18 cellular contexts compared by ENCODE assay signal in the genomic region with DNA sequence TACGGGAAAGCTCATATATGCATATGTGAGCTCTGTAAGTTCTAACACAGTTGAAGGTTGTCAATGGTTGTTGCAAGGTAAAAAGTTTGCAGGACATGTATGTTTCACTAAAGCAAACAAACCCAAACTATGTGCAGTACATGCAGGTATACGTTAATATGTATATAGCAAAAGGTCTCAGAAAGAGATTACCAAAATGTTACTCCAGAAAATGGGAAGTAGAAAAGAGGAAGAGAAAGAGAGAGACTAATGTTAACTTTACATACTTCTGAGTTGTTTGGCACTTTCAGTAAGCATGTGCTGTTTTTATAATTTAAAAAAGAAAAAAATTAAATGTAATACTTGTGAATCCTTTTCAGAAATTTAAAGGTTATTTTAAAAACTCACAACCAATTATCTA. TPM values are rescaled to one million over a fixed set of nuclear protein-coding genes. Genes with fewer than 3 reads are reported as not detected.
DNase-seq lines count a peak whose midpoint lies in the region; ATAC-seq, FAIRE-seq and TF ChIP-seq lines count a peak whose summit lies in the region.
"Had no signal": no experiment of that assay in that cellular context is flagged by ENCODE, and none has a peak within 500 bp of the region (broad histone marks: within the 10 kb centered on the region; RNA-seq: fewer than 3 reads in every experiment).

No MANE protein-coding gene starts in this region.

- H3K36me3 Mint-ChIP-seq in Calu3 (ENCODE audit: insufficient read depth, unreplicated experiment): no peaks in the 10 kb centered on the region
- H3K36me3 Mint-ChIP-seq: neural progenitor cell had no signal

- H3K4me3 Mint-ChIP-seq in Calu3 (ENCODE audit: low read depth, unreplicated experiment): no peak overlapping the region
- H3K4me3 Mint-ChIP-seq: neural progenitor cell had no signal

- ATAC-seq in HG03432 (IDR thresholded peaks at IDR 0.05; ENCODE audit: unreplicated experiment) (peak; percentile 64), GM21367 (IDR thresholded peaks at IDR 0.05; ENCODE audit: unreplicated experiment) (no peak), HG02981 (IDR thresholded peaks at IDR 0.05; ENCODE audit: unreplicated experiment) (no peak)

- TF ChIP-seq CTCF in OCI-LY7 (conservative IDR thresholded peaks at IDR 0.05; ENCODE audit: low read length): no peak
- no peak for TF ChIP-seq CTCF in Calu3 (IDR thresholded peaks at IDR 0.05; ENCODE audit: unreplicated experiment)

- POLR2A ChIA-PET in OCI-LY7 (lab: Charles Lee): interaction anchor here (1.3 to 1.8 kb wide), 2 partner anchors 11 to 35 kb away, joined by 4 to 8 read pairs; no protein-coding TSS in a partner anchor

- CTCF ChIA-PET in OCI-LY7 (lab: Charles Lee; ENCODE audit: unreplicated experiment) (no interaction called here), Calu3 (lab: Charles Lee) (no interaction called here)

- H3K4me2 ChIP-seq in OCI-LY7 (ENCODE audit: low read length): peak overlapping the region; percentile 87
- H3K4me2 ChIP-seq: neural progenitor cell had no signal

- peak overlapping the region; percentile 84 for H2AFZ ChIP-seq in OCI-LY7 (ENCODE audit: low read length)
- H2AFZ ChIP-seq: neural progenitor cell had no signal

- H4K20me1 ChIP-seq in OCI-LY7 (ENCODE audit: insufficient read depth, low read length): no peaks in the 10 kb centered on the region

- BruUV-seq in OCI-LY7 (replicated peaks; lab: Mats Ljungman, UMichigan) (no TSS peak), Calu3 (replicated peaks; lab: Mats Ljungman, UMichigan) (no TSS peak)

- FAIRE-seq in GM19239 (lab: Jason Lieb, UNC): peak; percentile 82

- intact Hi-C loops in OCI-LY7 (cut with micrococcal nuclease; ENCODE audit: unreplicated experiment): no loop called here
- intact Hi-C loops in Calu3 (cut with micrococcal nuclease; ENCODE audit: unreplicated experiment): no loop called here

- H3K9me3 ChIP-seq in OCI-LY7 (ENCODE audit: low read length): no peaks in the 10 kb centered on the region
- H3K9me3 ChIP-seq: sigmoid colon had no signal

- H3K4me1 Mint-ChIP-seq in Calu3 (ENCODE audit: low read depth, unreplicated experiment): peaks cover 8% of the 10 kb centered on the region
- H3K4me1 Mint-ChIP-seq: neural progenitor cell had no signal

- peak overlapping the region; percentile 81 for H3K27ac ChIP-seq in OCI-LY7 (ENCODE audit: low read depth, low read length, poor library complexity, severe bottlenecking)
- H3K27ac ChIP-seq: neural progenitor cell, sigmoid colon, VCaP had no signal

- no peak for DNase-seq in GM19239 (ENCODE audit: insufficient read length, low spot score)
- DNase-seq in OCI-LY7 (ENCODE audit: low spot score): peak; percentile 65
- peak; percentile 33 for DNase-seq in pons (ENCODE audit: low spot score)
- DNase-seq in Calu3: no peak
- DNase-seq in activated CD8-positive, alpha-beta memory T cell treated with anti-CD3 and anti-CD28 coated beads, Interleukin-2, amount 50 U/mL, for 48 hours: no peak
- DNase-seq: activated naive CD4-positive, alpha-beta T cell; IMR-90; NCI-H146; NCI-H510A; Right ventricle myocardium superior; sigmoid colon; stimulated activated naive CD4-positive, alpha-beta T cell treated with Interleukin-2 at 50 U/mL for 16 hours had no signal

- no peaks in the 10 kb centered on the region for H3K27me3 Mint-ChIP-seq in Calu3 (ENCODE audit: unreplicated experiment)

- no peak overlapping the region for H3K27ac Mint-ChIP-seq in Calu3 (ENCODE audit: unreplicated experiment)
- H3K27ac Mint-ChIP-seq: neural progenitor cell had no signal

- peak overlapping the region; percentile 51 for H3K4me3 ChIP-seq in OCI-LY7 (ENCODE audit: low read depth, low read length, poor library complexity, severe bottlenecking)
- H3K4me3 ChIP-seq: lung, neural progenitor cell, sigmoid colon had no signal

- no peaks in the 10 kb centered on the region for H3K9me3 Mint-ChIP-seq in Calu3 (ENCODE audit: low read depth, unreplicated experiment)
- H3K9me3 Mint-ChIP-seq: neural progenitor cell had no signal

- H3K36me3 ChIP-seq in OCI-LY7 (ENCODE audit: insufficient read depth, low read length): no peaks in the 10 kb centered on the region; the same call in 1 of the 2 replicates
- H3K36me3 ChIP-seq: neural progenitor cell, sigmoid colon had no signal

- H3K9me2 ChIP-seq in OCI-LY7 (ENCODE audit: insufficient read depth, low read length): no peaks in the 10 kb centered on the region

- H3K79me2 ChIP-seq in OCI-LY7 (ENCODE audit: insufficient read depth, low read depth, low read length): peaks cover 5% of the 10 kb centered on the region; the same call in 1 of the 2 replicates

- H3K4me1 ChIP-seq in OCI-LY7 (ENCODE audit: insufficient read depth, low read length, poor library complexity, severe bottlenecking): peaks cover 68% of the 10 kb centered on the region
- H3K4me1 ChIP-seq: neural progenitor cell, sigmoid colon had no signal

RNA-seq across cellular contexts. Expression of gene PEX13, which starts 32.8 kb away (rescaled TPM):
- 18.9 and 20.3 TPM in 2 replicates for total RNA-seq in OCI-LY7 (2014; rRNA removed; shearing (Covaris generic))
- 23.4 and 27.6 TPM in 2 replicates for total RNA-seq in OCI-LY7 (2022)
- total RNA-seq in Calu3 (2022): 32.0 and 37.4 TPM in 2 replicates

RNA-seq across cellular contexts. Expression of gene PUS10, which starts 33.3 kb away (rescaled TPM):
- 3.3 and 5.6 TPM in 2 replicates for total RNA-seq in OCI-LY7 (2014; rRNA removed; shearing (Covaris generic))
- 7.5 and 8.6 TPM in 2 replicates for total RNA-seq in OCI-LY7 (2022)
- 7.2 and 8.0 TPM in 2 replicates for total RNA-seq in Calu3 (2022)

Comparison
In these comparisons a context has a peak if more than half of its experiments do, and no peak if none do; other contexts are left out.
1. DNase-seq: peak in OCI-LY7 (single experiment) and pons (single experiment); none in GM19239 (single experiment), Calu3 (single experiment) and activated CD8-positive, alpha-beta memory T cell treated with anti-CD3 and anti-CD28 coated beads, Interleukin-2, amount 50 U/mL, for 48 hours (single experiment).